ENCODE assay signal across 21 cellular contexts in the genomic region with DNA sequence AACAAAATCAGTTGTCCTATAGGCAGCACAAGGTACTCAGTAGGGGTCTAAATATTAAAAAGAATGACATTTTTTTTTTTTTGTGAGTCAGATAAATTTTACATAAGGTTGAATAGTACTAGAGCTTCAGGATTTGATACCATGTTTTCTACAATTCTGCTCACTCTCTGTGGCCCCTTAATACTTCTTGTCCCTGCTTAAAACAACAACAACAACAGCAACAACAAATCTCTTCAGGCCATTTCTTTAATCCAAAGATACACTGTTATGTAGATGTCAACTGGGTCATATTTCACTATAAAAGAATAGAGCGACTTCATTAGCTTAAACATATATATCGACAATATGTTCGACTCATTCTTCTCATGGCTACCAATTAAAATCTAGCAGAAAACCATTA.
"Had no signal": no experiment of that assay in that cellular context is flagged by ENCODE, and none has a peak within 500 bp of the region (broad histone marks: within the 10 kb centered on the region; RNA-seq: fewer than 3 reads in every experiment).

No MANE protein-coding gene starts in this region.

- H3K27ac Mint-ChIP-seq: mesothelial cell of epicardium, nephron had no signal

- H3K4me1 Mint-ChIP-seq: nephron, neural crest cell had no signal

- DNase-seq: islet precursor cell; left ventricle myocardium inferior; mesendoderm; naive B cell; nucleus accumbens; pancreas; posterior cingulate gyrus; retina; right cardiac atrium; stimulated activated CD4-positive, alpha-beta T cell treated with anti-CD3 and anti-CD28 coated beads, Interleukin-12 subunit alpha, Interleukin-12 subunit beta, amount 100 ng/mL, for 4 hours; stimulated activated CD4-positive, alpha-beta T cell treated with anti-CD3 and anti-CD28 coated beads, Interleukin-15, amount 100 ng/mL, for 24 hours; stimulated activated CD4-positive, alpha-beta T cell treated with anti-CD3 and anti-CD28 coated beads, Interleukin-2, amount 100 ng/mL, for 24 hours; stimulated activated CD4-positive, alpha-beta T cell treated with anti-CD3 and anti-CD28 coated beads, Interleukin-4, amount 100 ng/mL, for 1 hour; stimulated activated naive CD4-positive, alpha-beta T cell treated with Interleukin-2 at 50 U/mL for 16 hours; tibial artery; trophoblast cell; upper lobe of right lung had no signal

- H3K36me3 Mint-ChIP-seq: mesothelial cell of epicardium, naive B cell had no signal

- H3K9me3 Mint-ChIP-seq: mesothelial cell of epicardium, naive B cell, nephron had no signal

- ATAC-seq: pancreas, right cardiac atrium, sciatic nerve, upper lobe of right lung had no signal

- H3K4me3 Mint-ChIP-seq: mesothelial cell of epicardium, naive B cell, nephron, neural crest cell had no signal
